10 cellular contexts compared by ENCODE assay signal in genomic region chr11:36356201-36356600, GRCh38.
DNase-seq lines count a peak whose midpoint lies in the region; ATAC-seq lines count a peak whose summit lies in the region.
"Had no signal": no experiment of that assay in that cellular context is flagged by ENCODE, and none has a peak within 500 bp of the region (broad histone marks: within the 10 kb centered on the region; RNA-seq: fewer than 3 reads in every experiment).

No MANE protein-coding gene starts in this region.

- ATAC-seq in HG02678 (IDR thresholded peaks at IDR 0.05; ENCODE audit: unreplicated experiment), result peak; percentile 64

- peak; percentile 49 for DNase-seq in NCI-H2107 treated with DMSO at 0.1 percent for 48 hours (lab: John Stamatoyannopoulos, UW; ENCODE audit: unreplicated experiment)
- no peak for DNase-seq in NCI-H2107 (lab: John Stamatoyannopoulos, UW)
- DNase-seq in NCI-H2171 (lab: John Stamatoyannopoulos, UW), result peak; percentile 16
- peak; percentile 56 for DNase-seq in pons (ENCODE audit: low spot score)
- no peak for DNase-seq in NCI-H1417 treated with DMSO at 0.1 percent for 48 hours (lab: John Stamatoyannopoulos, UW)
- DNase-seq in NCI-H774 (lab: John Stamatoyannopoulos, UW), result no peak
- DNase-seq in T1000 (lab: John Stamatoyannopoulos, UW), result no peak
- DNase-seq: H7, NCI-H82 had no signal

Comparison
In these comparisons a context has a peak if more than half of its experiments do, and no peak if none do; other contexts are left out.
1. DNase-seq: peak in NCI-H2107 treated with DMSO at 0.1 percent for 48 hours (single experiment), NCI-H2171 (single experiment) and pons (single experiment); none in NCI-H2107 (single experiment), NCI-H1417 treated with DMSO at 0.1 percent for 48 hours (single experiment), NCI-H774 (single experiment) and T1000 (single experiment).